Comparison of ENCODE assay signal across 18 cellular contexts in genomic region chr2:108932736-108933135, GRCh38. TPM values are rescaled to one million over a fixed set of nuclear protein-coding genes. Genes with fewer than 3 reads are reported as not detected.
"Had no signal": no experiment of that assay in that cellular context is flagged by ENCODE, and none has a peak within 500 bp of the region (broad histone marks: within the 10 kb centered on the region; RNA-seq: fewer than 3 reads in every experiment).

No MANE protein-coding gene starts in this region.

- H3K9me3 Mint-ChIP-seq: activated naive CD8-positive, alpha-beta T cell treated with anti-CD3 and anti-CD28 coated beads, Interleukin-2, amount 10 ng/mL, durations not matched to agents 7 days and 5 days; brain; naive thymus-derived CD8-positive, alpha-beta T cell; stimulated activated effector memory CD8-positive, alpha-beta T cell treated with anti-CD3 and anti-CD28 coated beads, Interleukin-12 subunit alpha, Interleukin-12 subunit beta, amount 100 ng/mL, for 72 hours; T-helper 1 cell treated with Interleukin-12 subunit alpha and Interleukin-12 subunit beta and Interleukin-4 antibody, amounts not matched to agents 30 μg/mL and 1 μg/mL, for 36 hours had no signal

- H3K27ac ChIP-seq: dorsolateral prefrontal cortex, gastroesophageal sphincter, neutrophil, parathyroid adenoma, testis, upper lobe of left lung had no signal

- H3K27ac Mint-ChIP-seq: activated naive CD8-positive, alpha-beta T cell treated with anti-CD3 and anti-CD28 coated beads, Interleukin-2, amount 10 ng/mL, durations not matched to agents 7 days and 5 days; stimulated activated effector memory CD8-positive, alpha-beta T cell treated with anti-CD3 and anti-CD28 coated beads, Interleukin-12 subunit alpha, Interleukin-12 subunit beta, amount 100 ng/mL, for 72 hours; T-helper 1 cell treated with Interleukin-12 subunit alpha and Interleukin-12 subunit beta and Interleukin-4 antibody, amounts not matched to agents 30 μg/mL and 1 μg/mL, for 36 hours had no signal

- H3K27me3 ChIP-seq: neutrophil, testis, upper lobe of left lung had no signal

- ATAC-seq: activated CD4-positive, CD25-positive, alpha-beta regulatory T cell treated with anti-CD3 and anti-CD28 coated beads, Interleukin-2, amount 50 U/mL, for 24 hours; gastroesophageal sphincter; left ventricle myocardium superior; naive thymus-derived CD8-positive, alpha-beta T cell; sciatic nerve; stimulated activated effector memory CD8-positive, alpha-beta T cell treated with anti-CD3 and anti-CD28 coated beads, Interleukin-12 subunit alpha, Interleukin-12 subunit beta, amount 100 ng/mL, for 72 hours had no signal

- H3K4me1 ChIP-seq: gastroesophageal sphincter, upper lobe of left lung had no signal

- H3K4me3 ChIP-seq: dorsolateral prefrontal cortex, gastroesophageal sphincter, heart left ventricle, mucosa of descending colon, testis, upper lobe of left lung had no signal

- H3K36me3 Mint-ChIP-seq: activated naive CD8-positive, alpha-beta T cell treated with anti-CD3 and anti-CD28 coated beads, Interleukin-2, amount 10 ng/mL, durations not matched to agents 7 days and 5 days; brain; stimulated activated effector memory CD8-positive, alpha-beta T cell treated with anti-CD3 and anti-CD28 coated beads, Interleukin-12 subunit alpha, Interleukin-12 subunit beta, amount 100 ng/mL, for 72 hours had no signal

- H3K27me3 Mint-ChIP-seq: activated naive CD8-positive, alpha-beta T cell treated with anti-CD3 and anti-CD28 coated beads, Interleukin-2, amount 10 ng/mL, durations not matched to agents 7 days and 5 days; naive thymus-derived CD8-positive, alpha-beta T cell had no signal

- H3K36me3 ChIP-seq: gastroesophageal sphincter, heart left ventricle, neutrophil, upper lobe of left lung had no signal

- DNase-seq: activated naive CD8-positive, alpha-beta T cell treated with anti-CD3 and anti-CD28 coated beads, Interleukin-2, amount 10 ng/mL, durations not matched to agents 7 days and 5 days; central memory CD4-positive, alpha-beta T cell; heart left ventricle; left ventricle myocardium superior; mucosa of descending colon; naive thymus-derived CD8-positive, alpha-beta T cell; stimulated activated CD4-positive, alpha-beta T cell treated with anti-CD3 and anti-CD28 coated beads, Interleukin-4, amount 100 ng/mL, for 24 hours; testis; upper lobe of left lung had no signal

- H3K4me3 Mint-ChIP-seq: activated naive CD8-positive, alpha-beta T cell treated with anti-CD3 and anti-CD28 coated beads, Interleukin-2, amount 10 ng/mL, durations not matched to agents 7 days and 5 days; naive thymus-derived CD8-positive, alpha-beta T cell; stimulated activated effector memory CD8-positive, alpha-beta T cell treated with anti-CD3 and anti-CD28 coated beads, Interleukin-12 subunit alpha, Interleukin-12 subunit beta, amount 100 ng/mL, for 72 hours; T-helper 1 cell treated with Interleukin-12 subunit alpha and Interleukin-12 subunit beta and Interleukin-4 antibody, amounts not matched to agents 30 μg/mL and 1 μg/mL, for 36 hours had no signal

- H3K9me3 ChIP-seq: gastroesophageal sphincter, heart left ventricle, mucosa of descending colon, neutrophil, testis, upper lobe of left lung had no signal

RNA-seq across cellular contexts. Expression of gene EDAR, which starts 56.3 kb away (rescaled TPM):
- total RNA-seq: left ventricle myocardium superior had no signal
